In the genomic region with DNA sequence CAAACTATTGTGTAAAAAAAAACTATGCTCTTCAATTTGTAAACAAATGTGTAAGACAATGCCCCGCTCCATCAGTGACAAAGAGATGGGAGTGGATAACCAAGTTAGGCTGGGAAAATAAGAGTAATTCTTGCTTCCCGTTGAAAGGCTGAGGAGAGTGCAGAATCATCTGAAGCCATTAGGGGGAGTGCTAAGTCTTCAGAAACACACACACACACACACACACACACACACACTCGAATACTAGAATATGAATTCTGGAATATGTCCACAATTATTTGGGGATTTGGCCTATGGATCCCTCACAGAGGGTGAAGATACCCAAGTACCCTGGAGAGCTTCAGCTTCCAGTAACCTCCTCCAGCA, we compare ENCODE assay signal across 8 cellular contexts. TPM values are rescaled to one million over a fixed set of nuclear protein-coding genes. Genes with fewer than 3 reads are reported as not detected.
DNase-seq lines count a peak whose midpoint lies in the region; ATAC-seq and TF ChIP-seq lines count a peak whose summit lies in the region.

No MANE protein-coding gene starts in this region.

- H2AFZ ChIP-seq in SK-N-SH (ENCODE audit: low read depth): peak overlapping the region; percentile 31; the same call in 1 of the 2 replicates

- no peaks in the 10 kb centered on the region for H3K9me3 ChIP-seq in MG63
- no peaks in the 10 kb centered on the region for H3K9me3 ChIP-seq in SK-N-SH

- CTCF ChIA-PET in SK-N-SH (lab: Yijun Ruan, JAX): interaction anchor here (0.7 to 17.8 kb wide), 43 partner anchors 9 to 766 kb away, joined by 3 to 220 read pairs (median 4); partner anchors contain the start of genes ESAM, ROBO3, SIAE and SPA17

- TF ChIP-seq EP300 in SK-N-SH (IDR thresholded peaks at IDR 0.05; ENCODE audit: borderline replicate concordance in 1 of 2, low read depth in 1 of 2, low read length in 1 of 2): no peak

- TF ChIP-seq CTCF in SK-N-SH (IDR thresholded peaks at IDR 0.05): peak; percentile 60
- TF ChIP-seq CTCF in fibroblast of the aortic adventitia (IDR thresholded peaks at IDR 0.05; ENCODE audit: insufficient read depth, low read length): peak; percentile 85

- H3K27me3 ChIP-seq in MG63: peaks cover 10% of the 10 kb centered on the region; the same call in 1 of the 2 replicates
- peaks cover 1% of the 10 kb centered on the region for H3K27me3 ChIP-seq in SK-N-SH (ENCODE audit: insufficient read depth)

- no peak overlapping the region for H3K9ac ChIP-seq in SK-N-SH

- H3K79me2 ChIP-seq in SK-N-SH (ENCODE audit: insufficient read depth): no peaks in the 10 kb centered on the region

- peaks cover 3 to 4% of the 10 kb centered on the region in 2 experiments; a peak in 2 of 4 replicates for H3K4me1 ChIP-seq in SK-N-SH (ENCODE audit: control insufficient read depth in 1 of 2, insufficient read depth in 2 of 2, low read depth in 1 of 2, low read length in 1 of 2)

- 10% methylated on average over 3 of the region's 3 CpGs for WGBS in SK-N-SH (ENCODE audit: low lambda C conversion rate)

- TF ChIP-seq POLR2A in GM18505 (IDR thresholded peaks at IDR 0.05; ENCODE audit: borderline replicate concordance, extremely low read depth, insufficient read depth, insufficient read length): no peak

- H3K36me3 ChIP-seq in MG63 (no peaks in the 10 kb centered on the region), SK-N-SH (replicated peaks in 1 of 2; ENCODE audit: control insufficient read depth in 1 of 2, insufficient read depth in 2 of 2, low read length in 1 of 2) (no peaks in the 10 kb centered on the region)

- peak overlapping the region in 1 of 2 experiments; percentile 54; a peak in 1 of 4 replicates for H3K27ac ChIP-seq in SK-N-SH (ENCODE audit: low read depth in 2 of 2, low read length in 1 of 2)

- peaks cover 10% of the 10 kb centered on the region for H3F3A ChIP-seq in SK-N-SH (replicated peaks; ENCODE audit: insufficient read depth)

- no peaks in the 10 kb centered on the region for H4K20me1 ChIP-seq in SK-N-SH (ENCODE audit: insufficient read depth)

- POLR2A ChIA-PET in SK-N-SH (lab: Yijun Ruan, JAX): no interaction called here

- H3K9me2 ChIP-seq in SK-N-SH: no peaks in the 10 kb centered on the region

- ATAC-seq in GM18505 (IDR thresholded peaks at IDR 0.05; ENCODE audit: unreplicated experiment) (peak; percentile 40), HG03354 (IDR thresholded peaks at IDR 0.05; ENCODE audit: poor library complexity, severe bottlenecking, unreplicated experiment) (no peak)

- no peak overlapping the region for H3K4me3 ChIP-seq in MG63
- peak overlapping the region in 1 of 2 experiments; percentile 52; a peak in 2 of 4 replicates for H3K4me3 ChIP-seq in SK-N-SH (ENCODE audit: low read depth in 2 of 2, low read length in 1 of 2)
- H3K4me3 ChIP-seq in fibroblast of the aortic adventitia (ENCODE audit: low read depth, low read length): no peak overlapping the region

- peak overlapping the region; percentile 80 for H3K4me2 ChIP-seq in SK-N-SH

- TF ChIP-seq RAD21 in SK-N-SH (IDR thresholded peaks at IDR 0.05; ENCODE audit: low read length): peak; percentile 77

- DNase-seq in AML-193 (lab: John Stamatoyannopoulos, UW): peak; percentile 59 to 76
- peak; percentile 28 for DNase-seq in MG63
- DNase-seq in SK-N-SH: peak; percentile 70
- DNase-seq in fibroblast of the aortic adventitia (ENCODE audit: low read depth): peak; percentile 92
- DNase-seq in renal cortical epithelial cell (ENCODE audit: low read depth): peak; percentile 89
- DNase-seq in activated CD8-positive, alpha-beta memory T cell treated with anti-CD3 and anti-CD28 coated beads for 24 hours: no peak

TF ChIP-seq in SK-N-SH, 30 proteins besides CTCF, POLR2A, EP300 and RAD21:
- peak; percentile 65 for TF ChIP-seq SMC3 (IDR thresholded peaks at IDR 0.05; ENCODE audit: low read depth, low read length)
- TF ChIP-seq ELF1 (IDR thresholded peaks at IDR 0.05): no peak
- TF ChIP-seq, protein P1, sequence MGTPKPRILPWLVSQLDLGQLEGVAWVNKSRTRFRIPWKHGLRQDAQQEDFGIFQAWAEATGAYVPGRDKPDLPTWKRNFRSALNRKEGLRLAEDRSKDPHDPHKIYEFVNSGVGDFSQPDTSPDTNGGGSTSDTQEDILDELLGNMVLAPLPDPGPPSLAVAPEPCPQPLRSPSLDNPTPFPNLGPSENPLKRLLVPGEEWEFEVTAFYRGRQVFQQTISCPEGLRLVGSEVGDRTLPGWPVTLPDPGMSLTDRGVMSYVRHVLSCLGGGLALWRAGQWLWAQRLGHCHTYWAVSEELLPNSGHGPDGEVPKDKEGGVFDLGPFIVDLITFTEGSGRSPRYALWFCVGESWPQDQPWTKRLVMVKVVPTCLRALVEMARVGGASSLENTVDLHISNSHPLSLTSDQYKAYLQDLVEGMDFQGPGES (IDR thresholded peaks at IDR 0.05; ENCODE audit: low read depth, low read length): no peak
- no peak for TF ChIP-seq GABPA (IDR thresholded peaks at IDR 0.05; ENCODE audit: low read depth)

RNA-seq across cellular contexts. Expression of gene ROBO3, which starts 27.8 kb away (rescaled TPM):
- 19.3 and 21.5 TPM in 2 replicates for total RNA-seq in MG63 (2014; rRNA removed; shearing (Covaris generic); ENCODE audit: low replicate concordance)
- polyA plus RNA-seq in SK-N-SH (2012; rRNA removed): 59.8 and 61.2 TPM in 2 replicates
- 14.5 and 21.9 TPM in 2 replicates for polyA plus RNA-seq in SK-N-SH (2012; cell fraction: cytosol; rRNA removed)
- polyA plus RNA-seq in SK-N-SH (2012; cell fraction: nucleus; rRNA removed): 309 and 336 TPM in 2 replicates
- total RNA-seq in fibroblast of the aortic adventitia (ENCODE audit: low replicate concordance): 11.7 and 13.6 TPM in 2 replicates
- total RNA-seq in renal cortical epithelial cell: 7.3 and 12.2 TPM in 2 replicates

RNA-seq across cellular contexts. Expression of gene MSANTD2, which starts 37.3 kb away (rescaled TPM):
- 8.2 and 14.8 TPM in 2 replicates for total RNA-seq in MG63 (2014; rRNA removed; shearing (Covaris generic); ENCODE audit: low replicate concordance)
- 6.4 and 8.5 TPM in 2 replicates for polyA plus RNA-seq in SK-N-SH (2012; rRNA removed)
- polyA plus RNA-seq in SK-N-SH (2012; cell fraction: cytosol; rRNA removed): 5.6 and 5.8 TPM in 2 replicates
- 27.2 and 31.2 TPM in 2 replicates for polyA plus RNA-seq in SK-N-SH (2012; cell fraction: nucleus; rRNA removed)
- total RNA-seq in fibroblast of the aortic adventitia (ENCODE audit: low replicate concordance) (10.8 and 15.0 TPM in 2 replicates), renal cortical epithelial cell (3.5 and 10.8 TPM in 2 replicates)
